Comparison of ENCODE assay signal across 27 cellular contexts in the genomic region with DNA sequence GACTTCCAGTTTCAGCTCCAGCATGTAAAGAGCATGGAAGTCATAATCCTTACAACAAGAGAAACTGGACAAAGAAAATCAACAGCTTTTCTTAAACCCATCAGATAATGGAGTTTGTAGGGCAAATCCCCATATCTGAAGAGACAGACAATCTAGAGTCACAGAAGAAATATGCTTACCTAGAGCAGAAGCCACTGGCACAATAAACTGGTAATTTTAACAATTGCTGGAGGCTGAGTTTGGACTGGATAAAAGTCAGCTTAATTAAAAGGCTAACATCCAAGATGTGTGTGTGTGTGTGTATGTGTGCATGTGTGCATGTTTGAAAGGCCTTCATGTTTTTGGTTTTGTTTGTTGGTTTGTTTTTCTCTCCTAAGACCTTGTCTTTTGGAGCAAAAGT. TPM values are rescaled to one million over a fixed set of nuclear protein-coding genes. Genes with fewer than 3 reads are reported as not detected.
"Had no signal": no experiment of that assay in that cellular context is flagged by ENCODE, and none has a peak within 500 bp of the region (broad histone marks: within the 10 kb centered on the region; RNA-seq: fewer than 3 reads in every experiment).

No MANE protein-coding gene starts in this region.

- H2AFZ ChIP-seq: parathyroid adenoma had no signal

- H3K4me3 ChIP-seq: dorsolateral prefrontal cortex, esophagus muscularis mucosa, gastrocnemius medialis, left ventricle myocardium inferior, lower lobe of right lung, psoas muscle, right lobe of liver, suprapubic skin, thyroid gland, upper lobe of left lung, uterus had no signal

- H3K27me3 ChIP-seq: dorsolateral prefrontal cortex, esophagus muscularis mucosa, gastrocnemius medialis, right lobe of liver, suprapubic skin, thyroid gland, upper lobe of left lung, uterus had no signal

- H3K27ac Mint-ChIP-seq: memory B cell; nephron progenitor cell; stimulated activated effector memory CD8-positive, alpha-beta T cell treated with anti-CD3 and anti-CD28 coated beads, Interleukin-12 subunit alpha, Interleukin-12 subunit beta, amount 100 ng/mL, for 72 hours had no signal

- H3K27ac ChIP-seq: dorsolateral prefrontal cortex, epithelial cell of prostate, esophagus muscularis mucosa, gastrocnemius medialis, left ventricle myocardium inferior, lower lobe of right lung, parathyroid adenoma, psoas muscle, right lobe of liver, suprapubic skin, thyroid gland, upper lobe of left lung, uterus had no signal

- H3K79me2 ChIP-seq: parathyroid adenoma had no signal

- H3K4me3 Mint-ChIP-seq: memory B cell; naive B cell; nephron progenitor cell; stimulated activated effector memory CD8-positive, alpha-beta T cell treated with anti-CD3 and anti-CD28 coated beads, Interleukin-12 subunit alpha, Interleukin-12 subunit beta, amount 100 ng/mL, for 72 hours had no signal

- H3K9me3 ChIP-seq: esophagus muscularis mucosa, gastrocnemius medialis, left ventricle myocardium inferior, lower lobe of right lung, psoas muscle, right lobe of liver, suprapubic skin, thyroid gland, upper lobe of left lung, uterus had no signal

- H3K9ac ChIP-seq: parathyroid adenoma had no signal

- H3K36me3 Mint-ChIP-seq: memory B cell; naive B cell; stimulated activated effector memory CD8-positive, alpha-beta T cell treated with anti-CD3 and anti-CD28 coated beads, Interleukin-12 subunit alpha, Interleukin-12 subunit beta, amount 100 ng/mL, for 72 hours had no signal

- H3K4me1 ChIP-seq: esophagus muscularis mucosa, gastrocnemius medialis, left ventricle myocardium inferior, parathyroid adenoma, psoas muscle, right lobe of liver, suprapubic skin, uterus had no signal

- H3K9me3 Mint-ChIP-seq: memory B cell; naive B cell; stimulated activated effector memory CD8-positive, alpha-beta T cell treated with anti-CD3 and anti-CD28 coated beads, Interleukin-12 subunit alpha, Interleukin-12 subunit beta, amount 100 ng/mL, for 72 hours had no signal

- H3K27me3 Mint-ChIP-seq: memory B cell, naive B cell had no signal

- H3K36me3 ChIP-seq: esophagus muscularis mucosa, gastrocnemius medialis, left ventricle myocardium inferior, lower lobe of right lung, right lobe of liver, suprapubic skin, thyroid gland, upper lobe of left lung, uterus had no signal

- ATAC-seq: gastrocnemius medialis; left cardiac atrium; psoas muscle; right lobe of liver; stimulated activated effector memory CD8-positive, alpha-beta T cell treated with anti-CD3 and anti-CD28 coated beads, Interleukin-12 subunit alpha, Interleukin-12 subunit beta, amount 100 ng/mL, for 72 hours; stimulated activated naive CD8-positive, alpha-beta T cell treated with anti-CD3 and anti-CD28 coated beads, Interleukin-15, Interleukin-2, amounts not matched to agents 100 U/mL and 50 U/mL, for 24 hours had no signal

- DNase-seq: cortex of kidney; dorsolateral prefrontal cortex; effector CD8-positive, alpha-beta T cell; gastrocnemius medialis; glutamatergic neuron; kidney; left cardiac atrium; left ventricle myocardium inferior; lower lobe of right lung; naive B cell; nephron progenitor cell; psoas muscle; retina; right lobe of liver; stimulated activated CD4-positive, alpha-beta T cell treated with anti-CD3 and anti-CD28 coated beads, Interleukin-4, amount 100 ng/mL, for 1 hour; stimulated activated CD8-positive, alpha-beta memory T cell treated with anti-CD3 and anti-CD28 coated beads, Interleukin-4, amount 100 ng/mL, for 48 hours; stimulated activated naive CD8-positive, alpha-beta T cell treated with anti-CD3 and anti-CD28 coated beads, Interleukin-15, Interleukin-2, amounts not matched to agents 100 U/mL and 50 U/mL, for 24 hours; thyroid gland; upper lobe of left lung; uterus had no signal

RNA-seq across cellular contexts. Expression of a gene that starts 50.6 kb away (rescaled TPM):
- total RNA-seq: fibroblast of villous mesenchyme had no signal
